Comparison of ENCODE assay signal across 33 cellular contexts in the genomic region with DNA sequence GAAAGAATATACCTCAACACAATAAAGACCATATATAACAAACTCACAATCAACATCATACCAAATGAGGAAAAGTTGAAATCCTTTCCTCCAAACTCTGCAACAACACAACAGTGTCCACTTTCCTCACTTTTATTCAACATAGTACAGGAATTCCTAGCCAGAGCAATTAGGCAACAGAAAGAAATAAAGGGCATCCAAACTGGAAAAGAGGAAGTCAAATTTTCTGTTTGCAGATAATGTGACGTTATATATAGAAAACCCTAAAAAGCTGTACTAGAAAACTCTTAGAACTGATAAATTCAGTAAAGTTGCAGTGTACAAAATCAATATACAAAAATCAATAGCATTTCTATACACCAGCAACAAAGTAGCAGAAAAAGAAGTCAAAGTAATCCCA.
"Had no signal": no experiment of that assay in that cellular context is flagged by ENCODE, and none has a peak within 500 bp of the region (broad histone marks: within the 10 kb centered on the region; RNA-seq: fewer than 3 reads in every experiment).

No MANE protein-coding gene starts in this region.

- H3K27ac ChIP-seq: ascending aorta, brain microvascular endothelial cell, coronary artery, dorsolateral prefrontal cortex had no signal

- H3K4me3 Mint-ChIP-seq: activated CD4-positive, alpha-beta memory T cell treated with anti-CD3 and anti-CD28 coated beads for 36 hours; activated CD4-positive, alpha-beta T cell treated with anti-CD3 and anti-CD28 coated beads for 36 hours; activated CD4-positive, alpha-beta T cell treated with anti-CD3 and anti-CD28 coated beads, Interleukin-2, amount 10 ng/mL, durations not matched to agents 24 days and 14 days; activated CD8-positive, alpha-beta memory T cell treated with anti-CD3 and anti-CD28 coated beads, Interleukin-2, amount 10 ng/mL, durations not matched to agents 7 days and 5 days; activated CD8-positive, alpha-beta T cell treated with anti-CD3 and anti-CD28 coated beads, Interleukin-2, amount 10 ng/mL, durations not matched to agents 7 days and 5 days; activated naive CD4-positive, alpha-beta T cell treated with anti-CD3 and anti-CD28 coated beads, Interleukin-2, amount 10 ng/mL, durations not matched to agents 7 days and 5 days; activated naive CD8-positive, alpha-beta T cell treated with anti-CD3 and anti-CD28 coated beads, Interleukin-2, amount 10 ng/mL, durations not matched to agents 7 days and 5 days; activated T-helper 1 cell treated with anti-CD3 and anti-CD28 coated beads, Interleukin-12 subunit alpha, Interleukin-12 subunit beta, Interleukin-2, Interleukin-4 antibody, amounts not matched to agents 30 ng/mL and 10 ng/mL and 1 ng/mL, durations not matched to agents 14 hours and 24 hours and 36 hours; central memory CD8-positive, alpha-beta T cell; dendritic cell treated with granulocyte-macrophage colony-stimulating factor and Interleukin-4, amounts not matched to agents 40 ng/mL and 50 ng/mL, for 4 days; endodermal cell; T-helper 17 cell; T-helper 2 cell treated with Interferon-gamma antibody and Interleukin-4, amounts not matched to agents 5 μg/mL and 100 μg/mL, for 36 hours had no signal

- DNase-seq: activated CD4-positive, alpha-beta memory T cell treated with anti-CD3 and anti-CD28 coated beads for 36 hours; activated CD4-positive, alpha-beta T cell treated with anti-CD3 and anti-CD28 coated beads for 36 hours; activated CD4-positive, alpha-beta T cell treated with anti-CD3 and anti-CD28 coated beads, Interleukin-2, amount 10 ng/mL, durations not matched to agents 24 days and 14 days; activated CD4-positive, CD25-positive, alpha-beta regulatory T cell; activated CD4-positive, CD25-positive, alpha-beta regulatory T cell treated with anti-CD3 and anti-CD28 coated beads, Interleukin-2, amount 50 U/mL, for 72 hours; activated CD8-positive, alpha-beta memory T cell treated with anti-CD3 and anti-CD28 coated beads, Interleukin-2, amount 10 ng/mL, durations not matched to agents 7 days and 5 days; activated CD8-positive, alpha-beta memory T cell treated with anti-CD3 and anti-CD28 coated beads, Interleukin-2, amount 50 U/mL, for 4 hours; activated CD8-positive, alpha-beta T cell treated with anti-CD3 and anti-CD28 coated beads, Interleukin-2, amount 10 ng/mL, durations not matched to agents 7 days and 5 days; activated gamma-delta T cell; activated naive CD4-positive, alpha-beta T cell; activated naive CD4-positive, alpha-beta T cell treated with anti-CD3 and anti-CD28 coated beads, Interleukin-2, amount 10 ng/mL, durations not matched to agents 7 days and 5 days; activated naive CD8-positive, alpha-beta T cell treated with anti-CD3 and anti-CD28 coated beads, Interleukin-2, amount 10 ng/mL, durations not matched to agents 7 days and 5 days; activated T-cell treated with anti-CD3 and anti-CD28 coated beads, Interleukin-2, amount 50 U/mL, for 1 hour; activated T-cell treated with anti-CD3 and anti-CD28 coated beads, Interleukin-2, amount 50 U/mL, for 48 hours; brain microvascular endothelial cell; dorsolateral prefrontal cortex; effector memory CD4-positive, alpha-beta T cell; endodermal cell; foreskin fibroblast; head of caudate nucleus; T-helper 17 cell; T1000 had no signal

- H3K27me3 ChIP-seq: ascending aorta, brain microvascular endothelial cell, dorsolateral prefrontal cortex had no signal

- H3K9me3 ChIP-seq: ascending aorta had no signal

- H3K4me1 ChIP-seq: ascending aorta had no signal

- H3K4me1 Mint-ChIP-seq: activated CD4-positive, alpha-beta T cell treated with anti-CD3 and anti-CD28 coated beads for 36 hours; activated CD4-positive, alpha-beta T cell treated with anti-CD3 and anti-CD28 coated beads, Interleukin-2, amount 10 ng/mL, durations not matched to agents 24 days and 14 days; activated naive CD4-positive, alpha-beta T cell treated with anti-CD3 and anti-CD28 coated beads, Interleukin-2, amount 10 ng/mL, durations not matched to agents 7 days and 5 days; activated naive CD8-positive, alpha-beta T cell treated with anti-CD3 and anti-CD28 coated beads, Interleukin-2, amount 10 ng/mL, durations not matched to agents 7 days and 5 days; central memory CD8-positive, alpha-beta T cell; endodermal cell; T-helper 17 cell had no signal

- H3K36me3 Mint-ChIP-seq: activated CD4-positive, alpha-beta memory T cell treated with anti-CD3 and anti-CD28 coated beads for 36 hours; activated naive CD4-positive, alpha-beta T cell treated with anti-CD3 and anti-CD28 coated beads, Interleukin-2, amount 10 ng/mL, durations not matched to agents 7 days and 5 days; activated naive CD8-positive, alpha-beta T cell treated with anti-CD3 and anti-CD28 coated beads, Interleukin-2, amount 10 ng/mL, durations not matched to agents 7 days and 5 days had no signal

- H3K9me3 Mint-ChIP-seq: activated CD4-positive, alpha-beta memory T cell treated with anti-CD3 and anti-CD28 coated beads for 36 hours; activated naive CD4-positive, alpha-beta T cell treated with anti-CD3 and anti-CD28 coated beads, Interleukin-2, amount 10 ng/mL, durations not matched to agents 7 days and 5 days; activated T-helper 1 cell treated with anti-CD3 and anti-CD28 coated beads, Interleukin-12 subunit alpha, Interleukin-12 subunit beta, Interleukin-2, Interleukin-4 antibody, amounts not matched to agents 30 ng/mL and 10 ng/mL and 1 ng/mL, durations not matched to agents 14 hours and 24 hours and 36 hours; activated T-helper 2 cell treated with anti-CD3 and anti-CD28 coated beads, Interferon-gamma antibody, Interleukin-2, Interleukin-4, amounts not matched to agents 10 μg/mL and 5 μg/mL and 100 μg/mL, durations not matched to agents 14 hours and 24 hours and 36 hours; central memory CD8-positive, alpha-beta T cell; dendritic cell treated with granulocyte-macrophage colony-stimulating factor and Interleukin-4, amounts not matched to agents 40 ng/mL and 50 ng/mL, for 4 days; T-helper 2 cell treated with Interferon-gamma antibody and Interleukin-4, amounts not matched to agents 5 μg/mL and 100 μg/mL, for 36 hours had no signal

- H3K27ac Mint-ChIP-seq: activated CD4-positive, alpha-beta memory T cell treated with anti-CD3 and anti-CD28 coated beads for 36 hours; activated CD4-positive, alpha-beta T cell treated with anti-CD3 and anti-CD28 coated beads for 36 hours; activated CD4-positive, alpha-beta T cell treated with anti-CD3 and anti-CD28 coated beads, Interleukin-2, amount 10 ng/mL, durations not matched to agents 24 days and 14 days; activated CD8-positive, alpha-beta memory T cell treated with anti-CD3 and anti-CD28 coated beads, Interleukin-2, amount 10 ng/mL, durations not matched to agents 7 days and 5 days; activated CD8-positive, alpha-beta T cell treated with anti-CD3 and anti-CD28 coated beads, Interleukin-2, amount 10 ng/mL, durations not matched to agents 7 days and 5 days; activated naive CD4-positive, alpha-beta T cell treated with anti-CD3 and anti-CD28 coated beads, Interleukin-2, amount 10 ng/mL, durations not matched to agents 7 days and 5 days; activated naive CD4-positive, alpha-beta T cell treated with anti-CD3 and anti-CD28 coated beads, Interleukin-2, amount 50 U/mL, for 72 hours; activated naive CD8-positive, alpha-beta T cell treated with anti-CD3 and anti-CD28 coated beads, Interleukin-2, amount 10 ng/mL, durations not matched to agents 7 days and 5 days; activated T-helper 1 cell treated with anti-CD3 and anti-CD28 coated beads, Interleukin-12 subunit alpha, Interleukin-12 subunit beta, Interleukin-2, Interleukin-4 antibody, amounts not matched to agents 30 ng/mL and 10 ng/mL and 1 ng/mL, durations not matched to agents 14 hours and 24 hours and 36 hours; activated T-helper 2 cell treated with anti-CD3 and anti-CD28 coated beads, Interferon-gamma antibody, Interleukin-2, Interleukin-4, amounts not matched to agents 10 μg/mL and 5 μg/mL and 100 μg/mL, durations not matched to agents 14 hours and 24 hours and 36 hours; dendritic cell treated with granulocyte-macrophage colony-stimulating factor and Interleukin-4, amounts not matched to agents 40 ng/mL and 50 ng/mL, for 4 days; endodermal cell; T-helper 17 cell; T-helper 2 cell treated with Interferon-gamma antibody and Interleukin-4, amounts not matched to agents 5 μg/mL and 100 μg/mL, for 36 hours had no signal

- H3K4me3 ChIP-seq: ascending aorta, coronary artery, dorsolateral prefrontal cortex had no signal

- H3K27me3 Mint-ChIP-seq: dendritic cell treated with granulocyte-macrophage colony-stimulating factor and Interleukin-4, amounts not matched to agents 40 ng/mL and 50 ng/mL, for 4 days; T-helper 17 cell had no signal

- ATAC-seq: activated CD4-positive, alpha-beta T cell treated with anti-CD3 and anti-CD28 coated beads for 36 hours; activated CD8-positive, alpha-beta memory T cell treated with anti-CD3 and anti-CD28 coated beads, Interleukin-2, amount 10 ng/mL, durations not matched to agents 7 days and 5 days; activated CD8-positive, alpha-beta T cell treated with anti-CD3 and anti-CD28 coated beads, Interleukin-2, amount 10 ng/mL, durations not matched to agents 7 days and 5 days; activated naive CD4-positive, alpha-beta T cell treated with anti-CD3 and anti-CD28 coated beads, Interleukin-2, amount 50 U/mL, for 72 hours; esophagus mucosa; T-helper 17 cell had no signal

- FAIRE-seq: bronchial epithelial cell, frontal cortex had no signal

- H3K36me3 ChIP-seq: brain microvascular endothelial cell had no signal
